Comparison of ENCODE assay signal across 14 cellular contexts in the genomic region with DNA sequence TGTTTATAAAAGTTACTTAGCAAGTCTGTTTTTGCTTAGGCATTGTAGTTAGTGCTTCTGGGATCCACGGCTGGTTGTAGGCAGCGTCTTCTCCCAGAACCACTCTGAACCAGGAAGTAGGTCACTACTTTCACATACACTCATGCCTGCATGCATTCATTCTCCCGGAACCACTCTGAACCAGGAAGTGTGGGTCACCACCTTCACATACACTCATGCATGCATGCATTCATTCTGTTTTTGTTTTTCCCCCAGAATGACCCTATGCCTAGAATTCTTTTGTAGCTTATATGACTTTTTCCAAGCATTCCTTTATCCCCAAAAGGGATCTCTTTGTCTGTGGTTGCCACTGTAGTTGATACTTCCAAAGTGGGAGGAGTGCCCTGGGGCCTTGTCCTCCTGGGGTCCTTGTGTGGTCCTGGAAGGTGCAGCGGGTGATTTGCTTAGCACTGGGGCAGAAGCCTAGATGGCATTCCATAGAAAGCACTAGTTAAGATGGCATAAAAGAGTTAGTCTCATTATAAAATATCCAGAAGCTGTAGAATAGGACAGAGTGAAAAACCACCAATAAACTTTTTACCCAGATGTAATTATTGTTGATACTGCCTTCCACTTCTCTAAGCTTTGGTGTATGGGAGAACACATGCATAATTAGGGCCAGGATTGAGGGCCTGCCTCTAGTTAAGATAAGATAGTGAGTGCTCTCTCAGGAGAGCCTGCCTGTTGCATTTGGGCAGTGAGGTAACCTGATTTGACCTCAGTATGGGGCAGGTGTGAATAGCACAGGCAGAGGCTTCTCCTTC.
DNase-seq lines count a peak whose midpoint lies in the region; ATAC-seq and TF ChIP-seq lines count a peak whose summit lies in the region.
"Had no signal": no experiment of that assay in that cellular context is flagged by ENCODE, and none has a peak within 500 bp of the region (broad histone marks: within the 10 kb centered on the region; RNA-seq: fewer than 3 reads in every experiment).

No MANE protein-coding gene starts in this region.

- no peaks in the 10 kb centered on the region for H3K27me3 Mint-ChIP-seq in activated T-helper 1 cell treated with anti-CD3 and anti-CD28 coated beads, Interleukin-12 subunit alpha, Interleukin-12 subunit beta, Interleukin-2, Interleukin-4 antibody, amounts not matched to agents 30 ng/mL and 10 ng/mL and 1 ng/mL, durations not matched to agents 14 hours and 24 hours and 36 hours (ENCODE audit: insufficient read depth)
- H3K27me3 Mint-ChIP-seq: central memory CD8-positive, alpha-beta T cell had no signal

- DNase-seq in ELF-1 (ENCODE audit: low read depth, low spot score) (peak; percentile 67), cardiac muscle cell (ENCODE audit: low read depth in 1 of 2, low spot score in 1 of 2) (peak in 1 of 2 donors; percentile 26), pulmonary artery endothelial cell (ENCODE audit: low read depth, low spot score) (peak; percentile 3), T-helper 2 cell (no peak), UCSD-AML1 (lab: John Stamatoyannopoulos, UW; ENCODE audit: unreplicated experiment) (no peak)
- no peak for DNase-seq in activated T-helper 1 cell treated with anti-CD3 and anti-CD28 coated beads, Interleukin-12 subunit alpha, Interleukin-12 subunit beta, Interleukin-2, Interleukin-4 antibody, amounts not matched to agents 30 ng/mL and 10 ng/mL and 1 ng/mL, durations not matched to agents 14 hours and 24 hours and 36 hours (ENCODE audit: low spot score)
- DNase-seq: activated CD4-positive, alpha-beta T cell treated with anti-CD3 and anti-CD28 coated beads for 48 hours; activated effector memory CD4-positive, alpha-beta T cell treated with Interleukin-2 at 50 U/mL for 16 hours; NCI-H2171 treated with DMSO at 0.1 percent for 48 hours; SW 1271; thyroid gland had no signal

- H3K27ac ChIP-seq in cardiac muscle cell = peak overlapping the region; percentile 37
- H3K27ac ChIP-seq: thyroid gland had no signal

- no peak overlapping the region for H3K4me3 ChIP-seq in cardiac muscle cell
- H3K4me3 ChIP-seq: skin epidermis, thyroid gland had no signal

- no peaks in the 10 kb centered on the region for H3K27me3 ChIP-seq in cardiac muscle cell
- H3K27me3 ChIP-seq: thyroid gland had no signal

- no peaks in the 10 kb centered on the region for H3K4me1 Mint-ChIP-seq in activated T-helper 1 cell treated with anti-CD3 and anti-CD28 coated beads, Interleukin-12 subunit alpha, Interleukin-12 subunit beta, Interleukin-2, Interleukin-4 antibody, amounts not matched to agents 30 ng/mL and 10 ng/mL and 1 ng/mL, durations not matched to agents 14 hours and 24 hours and 36 hours (ENCODE audit: low read depth)

- intact Hi-C loops in activated T-helper 1 cell treated with anti-CD3 and anti-CD28 coated beads, Interleukin-12 subunit alpha, Interleukin-12 subunit beta, Interleukin-2, Interleukin-4 antibody, amounts not matched to agents 30 ng/mL and 10 ng/mL and 1 ng/mL, durations not matched to agents 14 hours and 24 hours and 36 hours (cut with micrococcal nuclease) = no loop called here

- no peaks in the 10 kb centered on the region for H3K9me3 ChIP-seq in cardiac muscle cell (ENCODE audit: low read depth)
- H3K9me3 ChIP-seq: thyroid gland had no signal

- peaks cover 46% of the 10 kb centered on the region for H3K4me1 ChIP-seq in cardiac muscle cell (ENCODE audit: low read depth)

- H3K36me3 Mint-ChIP-seq in activated T-helper 1 cell treated with anti-CD3 and anti-CD28 coated beads, Interleukin-12 subunit alpha, Interleukin-12 subunit beta, Interleukin-2, Interleukin-4 antibody, amounts not matched to agents 30 ng/mL and 10 ng/mL and 1 ng/mL, durations not matched to agents 14 hours and 24 hours and 36 hours (ENCODE audit: low read depth) = peaks cover 58% of the 10 kb centered on the region

- H3K4me3 Mint-ChIP-seq in activated T-helper 1 cell treated with anti-CD3 and anti-CD28 coated beads, Interleukin-12 subunit alpha, Interleukin-12 subunit beta, Interleukin-2, Interleukin-4 antibody, amounts not matched to agents 30 ng/mL and 10 ng/mL and 1 ng/mL, durations not matched to agents 14 hours and 24 hours and 36 hours = no peak overlapping the region
- H3K4me3 Mint-ChIP-seq: central memory CD8-positive, alpha-beta T cell had no signal

- H3K9me3 Mint-ChIP-seq in activated T-helper 1 cell treated with anti-CD3 and anti-CD28 coated beads, Interleukin-12 subunit alpha, Interleukin-12 subunit beta, Interleukin-2, Interleukin-4 antibody, amounts not matched to agents 30 ng/mL and 10 ng/mL and 1 ng/mL, durations not matched to agents 14 hours and 24 hours and 36 hours = peaks cover 14% of the 10 kb centered on the region

- H3K36me3 ChIP-seq in cardiac muscle cell = peaks cover under 1% of the 10 kb centered on the region

- H3K27ac Mint-ChIP-seq in activated T-helper 1 cell treated with anti-CD3 and anti-CD28 coated beads, Interleukin-12 subunit alpha, Interleukin-12 subunit beta, Interleukin-2, Interleukin-4 antibody, amounts not matched to agents 30 ng/mL and 10 ng/mL and 1 ng/mL, durations not matched to agents 14 hours and 24 hours and 36 hours = peak overlapping the region; percentile 71

- no peak for ATAC-seq in activated CD4-positive, CD25-positive, alpha-beta regulatory T cell treated with anti-CD3 and anti-CD28 coated beads, Interleukin-2, amount 50 U/mL, for 24 hours

- no peak for TF ChIP-seq CTCF in cardiac muscle cell (IDR thresholded peaks at IDR 0.05; ENCODE audit: low read depth, low read length)

Comparison
In these comparisons a context has a peak if more than half of its experiments do, and no peak if none do; other contexts are left out.
1. DNase-seq: peak in ELF-1 (single experiment) and pulmonary artery endothelial cell (single experiment); none in activated T-helper 1 cell treated with anti-CD3 and anti-CD28 coated beads, Interleukin-12 subunit alpha, Interleukin-12 subunit beta, Interleukin-2, Interleukin-4 antibody, amounts not matched to agents 30 ng/mL and 10 ng/mL and 1 ng/mL, durations not matched to agents 14 hours and 24 hours and 36 hours (single experiment), T-helper 2 cell (0 of 5) and UCSD-AML1 (single experiment).